ENCODE assay signal across 18 cellular contexts in genomic region chr10:48266528-48266927, GRCh38. TPM values are rescaled to one million over a fixed set of nuclear protein-coding genes. Genes with fewer than 3 reads are reported as not detected.
DNase-seq lines count a peak whose midpoint lies in the region; ATAC-seq and TF ChIP-seq lines count a peak whose summit lies in the region.
"Had no signal": no experiment of that assay in that cellular context is flagged by ENCODE, and none has a peak within 500 bp of the region (broad histone marks: within the 10 kb centered on the region; RNA-seq: fewer than 3 reads in every experiment).

No MANE protein-coding gene starts in this region.

- CTCF ChIA-PET in activated CD8-positive, alpha-beta memory T cell treated with anti-CD3 and anti-CD28 coated beads, Interleukin-2, amount 10 ng/mL, durations not matched to agents 7 days and 5 days (lab: Charles Lee): no interaction called here

- ATAC-seq in activated CD8-positive, alpha-beta memory T cell treated with anti-CD3 and anti-CD28 coated beads, Interleukin-2, amount 10 ng/mL, durations not matched to agents 7 days and 5 days: peak; percentile 42
- ATAC-seq in HG02798 (IDR thresholded peaks at IDR 0.05; ENCODE audit: poor library complexity, unreplicated experiment): peak; percentile 66
- no peak for ATAC-seq in GM18909 (IDR thresholded peaks at IDR 0.05; ENCODE audit: poor library complexity, unreplicated experiment)
- ATAC-seq: pancreas, right lobe of liver had no signal

- DNase-seq in activated CD8-positive, alpha-beta memory T cell treated with anti-CD3 and anti-CD28 coated beads, Interleukin-2, amount 10 ng/mL, durations not matched to agents 7 days and 5 days: no peak
- no peak for DNase-seq in activated CD8-positive, alpha-beta memory T cell treated with anti-CD3 and anti-CD28 coated beads for 24 hours
- DNase-seq in esophagus muscularis mucosa (ENCODE audit: extremely low spot score) (peak; percentile 87), glomerular visceral epithelial cell (ENCODE audit: extremely low spot score) (no peak), epidermal melanocyte (ENCODE audit: insufficient read length, low spot score) (no peak)
- DNase-seq: naive B cell, NCI-H146, NCI-H2171, NCI-H526, pancreas, right lobe of liver had no signal

- H3K4me3 ChIP-seq in esophagus muscularis mucosa: no peak overlapping the region
- H3K4me3 ChIP-seq: BLaER1 treated with 17β-estradiol and CSF1 and Interleukin-3, amounts not matched to agents 10 nM and 100 nM; cardiac muscle cell; pancreas; right lobe of liver had no signal

- peaks cover 0 to 5% (median 0%) of the 10 kb centered on the region in 4 donors for H3K9me3 ChIP-seq in esophagus muscularis mucosa
- H3K9me3 ChIP-seq: pancreas, right lobe of liver had no signal

- no peak overlapping the region for H3K27ac ChIP-seq in esophagus muscularis mucosa (replicated peaks in 1 of 4)
- H3K27ac ChIP-seq: BLaER1 treated with 17β-estradiol and CSF1 and Interleukin-3, amounts not matched to agents 10 nM and 100 nM; cardiac muscle cell; pancreas; right lobe of liver had no signal

- H3K36me3 Mint-ChIP-seq in activated CD8-positive, alpha-beta memory T cell treated with anti-CD3 and anti-CD28 coated beads, Interleukin-2, amount 10 ng/mL, durations not matched to agents 7 days and 5 days: no peaks in the 10 kb centered on the region
- H3K36me3 Mint-ChIP-seq: naive B cell had no signal

- TF ChIP-seq POLR2A in esophagus muscularis mucosa (IDR thresholded peaks at IDR 0.05; ENCODE audit: low read depth): no peak

- H3K4me3 Mint-ChIP-seq in activated CD8-positive, alpha-beta memory T cell treated with anti-CD3 and anti-CD28 coated beads, Interleukin-2, amount 10 ng/mL, durations not matched to agents 7 days and 5 days: no peak overlapping the region
- H3K4me3 Mint-ChIP-seq: dendritic cell treated with granulocyte-macrophage colony-stimulating factor and Interleukin-4, amounts not matched to agents 40 ng/mL and 50 ng/mL, for 4 days; naive B cell had no signal

- H3K4me1 ChIP-seq in esophagus muscularis mucosa: no peaks in the 10 kb centered on the region
- H3K4me1 ChIP-seq: BLaER1 treated with 17β-estradiol and CSF1 and Interleukin-3, amounts not matched to agents 10 nM and 100 nM; pancreas; right lobe of liver had no signal

- no peak overlapping the region for H3K27ac Mint-ChIP-seq in activated CD8-positive, alpha-beta memory T cell treated with anti-CD3 and anti-CD28 coated beads, Interleukin-2, amount 10 ng/mL, durations not matched to agents 7 days and 5 days
- H3K27ac Mint-ChIP-seq: dendritic cell treated with granulocyte-macrophage colony-stimulating factor and Interleukin-4, amounts not matched to agents 40 ng/mL and 50 ng/mL, for 4 days; naive B cell had no signal

- no peaks in the 10 kb centered on the region for H3K36me3 ChIP-seq in esophagus muscularis mucosa
- H3K36me3 ChIP-seq: BLaER1 treated with 17β-estradiol and CSF1 and Interleukin-3, amounts not matched to agents 10 nM and 100 nM; cardiac muscle cell; pancreas; right lobe of liver had no signal

- H3K27me3 ChIP-seq in esophagus muscularis mucosa: no peaks in the 10 kb centered on the region
- H3K27me3 ChIP-seq: BLaER1 treated with 17β-estradiol and CSF1 and Interleukin-3, amounts not matched to agents 10 nM and 100 nM; cardiac muscle cell; pancreas; right lobe of liver had no signal

- H3K4me1 Mint-ChIP-seq in activated CD8-positive, alpha-beta memory T cell treated with anti-CD3 and anti-CD28 coated beads, Interleukin-2, amount 10 ng/mL, durations not matched to agents 7 days and 5 days: no peaks in the 10 kb centered on the region
- H3K4me1 Mint-ChIP-seq: naive B cell had no signal

- TF ChIP-seq EP300 in esophagus muscularis mucosa (IDR thresholded peaks at IDR 0.05): no peak

- H3K27me3 Mint-ChIP-seq in activated CD8-positive, alpha-beta memory T cell treated with anti-CD3 and anti-CD28 coated beads, Interleukin-2, amount 10 ng/mL, durations not matched to agents 7 days and 5 days: peaks cover 36% of the 10 kb centered on the region

- WGBS in esophagus muscularis mucosa: 84% methylated on average over 4 of the region's 4 CpGs

- intact Hi-C loops in esophagus muscularis mucosa (cut with DNase I): no loop called here

- TF ChIP-seq CTCF in GM12873 (IDR thresholded peaks at IDR 0.05; ENCODE audit: insufficient read depth, low read depth, low read length, missing control alignments) (peak; percentile 24), esophagus muscularis mucosa (IDR thresholded peaks at IDR 0.05) (no peak)

- H3K9me3 Mint-ChIP-seq in activated CD8-positive, alpha-beta memory T cell treated with anti-CD3 and anti-CD28 coated beads, Interleukin-2, amount 10 ng/mL, durations not matched to agents 7 days and 5 days (ENCODE audit: low read depth): no peaks in the 10 kb centered on the region
- H3K9me3 Mint-ChIP-seq: dendritic cell treated with granulocyte-macrophage colony-stimulating factor and Interleukin-4, amounts not matched to agents 40 ng/mL and 50 ng/mL, for 4 days had no signal

RNA-seq across cellular contexts. Expression of gene FRMPD2, which starts 8.0 kb away (rescaled TPM):
- not detected for total RNA-seq in activated CD8-positive, alpha-beta memory T cell treated with anti-CD3 and anti-CD28 coated beads, Interleukin-2, amount 10 ng/mL, durations not matched to agents 7 days and 5 days
- total RNA-seq in esophagus muscularis mucosa: not detected
- total RNA-seq: right lobe of liver, subcutaneous adipose tissue had no signal

RNA-seq across cellular contexts. Expression of gene MAPK8, which starts 39.9 kb away (rescaled TPM):
- 100 to 1,000 TPM in 1 of 2 experiments, 10 to 100 TPM in 1; 45.6 to 111 TPM for total RNA-seq in activated CD8-positive, alpha-beta memory T cell treated with anti-CD3 and anti-CD28 coated beads, Interleukin-2, amount 10 ng/mL, durations not matched to agents 7 days and 5 days
- total RNA-seq in esophagus muscularis mucosa: 10 to 100 TPM; 26.8 to 50.0 (median 33.1) TPM
